In the genomic region with DNA sequence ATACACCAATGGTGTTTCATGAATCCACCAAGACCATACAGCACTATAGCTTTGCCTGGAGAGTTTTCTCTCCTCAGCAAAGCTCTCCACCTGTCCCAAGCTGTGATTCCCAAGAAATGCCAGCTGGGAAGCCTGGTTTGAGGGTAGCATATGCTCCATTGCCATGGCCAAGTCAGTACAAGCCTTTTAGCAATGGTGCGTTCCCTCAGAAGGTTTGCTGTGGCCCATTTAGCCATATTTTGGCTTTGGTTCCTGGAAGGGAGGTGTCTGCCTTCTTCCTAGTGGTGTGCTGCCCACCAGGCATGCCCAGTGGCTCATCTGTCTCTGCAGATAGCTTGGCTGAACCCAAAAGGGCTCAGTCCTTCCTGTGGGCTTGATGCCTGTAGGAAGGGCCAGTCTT, we compare ENCODE assay signal across 1 cellular context.
TF ChIP-seq lines count a peak whose summit lies in the region.

No MANE protein-coding gene starts in this region.

TF ChIP-seq in H1, 55 proteins besides CTCF, POLR2A, EP300 and RAD21:
- TF ChIP-seq ASH2L (IDR thresholded peaks at IDR 0.05; ENCODE audit: low read length): no peak
- TF ChIP-seq SP4 (IDR thresholded peaks at IDR 0.05; ENCODE audit: low read length): no peak
- TF ChIP-seq RFX5 (IDR thresholded peaks at IDR 0.05; ENCODE audit: borderline replicate concordance, low read depth, low read length): no peak
- TF ChIP-seq SIN3A (conservative IDR thresholded peaks at IDR 0.05 in 1 of 2, IDR thresholded peaks at IDR 0.05 in 1 of 2; ENCODE audit: low read depth in 1 of 2, low read length in 2 of 2): no peak
- TF ChIP-seq CBX5 (IDR thresholded peaks at IDR 0.05; ENCODE audit: low read depth, low read length): no peak
- no peak for TF ChIP-seq NRF1 (IDR thresholded peaks at IDR 0.05; ENCODE audit: low read depth, low read length)
TF ChIP-seq in H1: peak in this region for 0.
